Comparison of ENCODE assay signal across 1 cellular context in genomic region chr10:96912405-96912804, GRCh38.
TF ChIP-seq lines count a peak whose summit lies in the region.

No MANE protein-coding gene starts in this region.

TF ChIP-seq in WTC11, 78 proteins besides CTCF, POLR2A, EP300 and RAD21 (continued from another document):
- no peak for TF ChIP-seq ZNF281 (CRISPR knock-in tag; IDR thresholded peaks at IDR 0.05)
